In the genomic region with DNA sequence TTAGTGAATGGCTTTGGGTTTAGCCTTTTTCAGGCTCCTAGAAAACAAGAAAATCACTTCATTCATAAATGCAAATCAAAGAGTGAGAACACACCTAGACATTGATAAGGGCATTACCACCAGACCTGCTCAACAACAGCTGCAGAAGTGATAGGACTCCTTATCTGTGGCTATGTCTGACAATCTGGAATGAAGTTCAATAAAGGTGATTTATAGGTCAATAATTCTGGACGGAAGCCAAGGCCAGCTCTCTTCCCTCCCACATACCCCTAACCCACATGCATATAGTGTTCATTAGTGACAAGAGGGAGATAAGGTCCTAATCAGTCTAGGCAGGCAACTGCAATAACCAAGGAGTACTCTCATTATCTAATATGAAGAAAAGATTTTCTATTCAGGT, we compare ENCODE assay signal across 16 cellular contexts.
DNase-seq lines count a peak whose midpoint lies in the region; ATAC-seq and TF ChIP-seq lines count a peak whose summit lies in the region.
"Had no signal": no experiment of that assay in that cellular context is flagged by ENCODE, and none has a peak within 500 bp of the region (broad histone marks: within the 10 kb centered on the region; RNA-seq: fewer than 3 reads in every experiment).

No MANE protein-coding gene starts in this region.

- peak overlapping the region; percentile 68 for H3K27ac ChIP-seq in CD8-positive, alpha-beta T cell (ENCODE audit: low read depth, low read length)
- H3K27ac ChIP-seq in KMS-11 (peak overlapping the region; percentile 81; the same call in 1 of the 2 replicates), mucosa of rectum (ENCODE audit: low read depth in 2 of 2, low read length in 2 of 2) (peak overlapping the region; percentile 16 to 61)

- intact Hi-C loops in CD8-positive, alpha-beta T cell (cut with DNase I, micrococcal nuclease): loop anchor here in 1 of 2 experiments (1.0 to 5.0 kb wide), 3 partner anchors 11 to 152 kb away; no protein-coding TSS in a partner anchor

- no peak overlapping the region for H2AFZ ChIP-seq in KMS-11 (ENCODE audit: low read depth)

- peak overlapping the region; percentile 74 for H3K4me3 Mint-ChIP-seq in CD8-positive, alpha-beta T cell
- H3K4me3 Mint-ChIP-seq in activated naive CD8-positive, alpha-beta T cell: peak overlapping the region; percentile 91

- POLR2A ChIA-PET in CD8-positive, alpha-beta T cell (lab: Charles Lee): interaction anchor here (0.6 to 10.8 kb wide), 31 partner anchors 8 to 186 kb away, joined by 3 to 185 read pairs (median 5); no protein-coding TSS in a partner anchor

- H3K36me3 ChIP-seq in CD8-positive, alpha-beta T cell (ENCODE audit: insufficient read depth, low read length): peaks cover 70% of the 10 kb centered on the region
- H3K36me3 ChIP-seq in KMS-11 (ENCODE audit: insufficient read depth): no peaks in the 10 kb centered on the region
- peaks cover 29 to 44% of the 10 kb centered on the region in 2 donors for H3K36me3 ChIP-seq in mucosa of rectum (ENCODE audit: control insufficient read depth in 2 of 2, insufficient read depth in 2 of 2, low read length in 2 of 2)

- DNase-seq in CD8-positive, alpha-beta T cell: no peak
- no peak for DNase-seq in stimulated activated CD4-positive, alpha-beta T cell treated with anti-CD3 and anti-CD28 coated beads, Interleukin-15, amount 100 ng/mL, for 24 hours
- DNase-seq in NCI-H1436 (lab: John Stamatoyannopoulos, UW) (no peak), Kasumi-1 (lab: John Stamatoyannopoulos, UW) (no peak)
- DNase-seq: activated CD4-positive, CD25-positive, alpha-beta regulatory T cell treated with anti-CD3 and anti-CD28 coated beads, Interleukin-2, amount 50 U/mL, for 72 hours; amniotic stem cell; dorsolateral prefrontal cortex; NCI-H1694; posterior cingulate gyrus; SHP77 treated with DMSO at 0.1 percent for 48 hours; stomach had no signal

- H3K79me2 ChIP-seq in KMS-11 (ENCODE audit: insufficient read depth, low read depth): peaks cover 9% of the 10 kb centered on the region; the same call in 1 of the 2 replicates

- CTCF ChIA-PET in CD8-positive, alpha-beta T cell (lab: Charles Lee): interaction anchor here (0.9 to 7.3 kb wide), 21 partner anchors 9 to 193 kb away, joined by 3 to 66 read pairs (median 4); no protein-coding TSS in a partner anchor

- H3K9ac ChIP-seq in KMS-11 (no peak overlapping the region), mucosa of rectum (ENCODE audit: low read depth in 1 of 2, low read length in 2 of 2) (no peak overlapping the region)

- peak overlapping the region; percentile 94 for H3K27ac Mint-ChIP-seq in CD8-positive, alpha-beta T cell
- H3K27ac Mint-ChIP-seq in activated naive CD8-positive, alpha-beta T cell: peak overlapping the region; percentile 100

- peaks cover 99% of the 10 kb centered on the region for H3K4me1 ChIP-seq in CD8-positive, alpha-beta T cell (ENCODE audit: insufficient read depth, low read length)
- peaks cover 89% of the 10 kb centered on the region for H3K4me1 ChIP-seq in KMS-11 (ENCODE audit: low read depth, poor library complexity, severe bottlenecking)
- peaks cover 51 to 54% of the 10 kb centered on the region in 2 donors for H3K4me1 ChIP-seq in mucosa of rectum (ENCODE audit: control insufficient read depth in 2 of 2, insufficient read depth in 2 of 2, low read length in 2 of 2)

- no peak for ATAC-seq in CD8-positive, alpha-beta T cell
- no peak for ATAC-seq in HG02759 (IDR thresholded peaks at IDR 0.05; ENCODE audit: unreplicated experiment)
- ATAC-seq: gastroesophageal sphincter had no signal

- no peak for TF ChIP-seq CTCF in CD8-positive, alpha-beta T cell (IDR thresholded peaks at IDR 0.05)
- no peak for TF ChIP-seq CTCF in KMS-11 (conservative IDR thresholded peaks at IDR 0.05; ENCODE audit: low read depth, low read length)

- H3K27me3 Mint-ChIP-seq in CD8-positive, alpha-beta T cell (ENCODE audit: low read depth): no peaks in the 10 kb centered on the region
- no peaks in the 10 kb centered on the region for H3K27me3 Mint-ChIP-seq in activated naive CD8-positive, alpha-beta T cell

- no peaks in the 10 kb centered on the region for H3K9me3 ChIP-seq in CD8-positive, alpha-beta T cell (ENCODE audit: low read length)
- H3K9me3 ChIP-seq in mucosa of rectum (ENCODE audit: control insufficient read depth in 2 of 2, low read length in 2 of 2): no peaks in the 10 kb centered on the region
- H3K9me3 ChIP-seq: gastroesophageal sphincter, stomach had no signal

- H3K4me2 ChIP-seq in KMS-11: peak overlapping the region; percentile 93; the same call in 1 of the 2 replicates

- no peaks in the 10 kb centered on the region for H3K27me3 ChIP-seq in CD8-positive, alpha-beta T cell (ENCODE audit: insufficient read depth, low read length)
- H3K27me3 ChIP-seq in KMS-11 (ENCODE audit: insufficient read depth, low read depth) (no peaks in the 10 kb centered on the region), mucosa of rectum (ENCODE audit: control insufficient read depth in 2 of 2, insufficient read depth in 2 of 2, low read length in 2 of 2) (no peaks in the 10 kb centered on the region)
- H3K27me3 ChIP-seq: dorsolateral prefrontal cortex, gastroesophageal sphincter, stomach had no signal

- peaks cover 97% of the 10 kb centered on the region for H3K4me1 Mint-ChIP-seq in CD8-positive, alpha-beta T cell (ENCODE audit: low read depth)
- peaks cover 98% of the 10 kb centered on the region for H3K4me1 Mint-ChIP-seq in activated naive CD8-positive, alpha-beta T cell (ENCODE audit: low read depth)

- peaks cover 98% of the 10 kb centered on the region for H3K36me3 Mint-ChIP-seq in CD8-positive, alpha-beta T cell
- H3K36me3 Mint-ChIP-seq in activated naive CD8-positive, alpha-beta T cell: peaks cover 53% of the 10 kb centered on the region

- peak overlapping the region; percentile 6 for H3K4me3 ChIP-seq in CD8-positive, alpha-beta T cell (ENCODE audit: low read depth, low read length)
- H3K4me3 ChIP-seq in KMS-11 (IDR thresholded peaks at IDR 0.05; ENCODE audit: insufficient read depth, low read depth, low read length): no peak overlapping the region
- no peak overlapping the region for H3K4me3 ChIP-seq in mucosa of rectum (ENCODE audit: low read length in 2 of 2)
- H3K4me3 ChIP-seq: dorsolateral prefrontal cortex, gastroesophageal sphincter, stomach had no signal

- no peaks in the 10 kb centered on the region for H4K20me1 ChIP-seq in KMS-11 (ENCODE audit: insufficient read depth)

- no peaks in the 10 kb centered on the region for H3K9me3 Mint-ChIP-seq in CD8-positive, alpha-beta T cell
- H3K9me3 Mint-ChIP-seq in activated naive CD8-positive, alpha-beta T cell (ENCODE audit: low read depth): no peaks in the 10 kb centered on the region
